Comparison of ENCODE assay signal across 7 cellular contexts in the genomic region with DNA sequence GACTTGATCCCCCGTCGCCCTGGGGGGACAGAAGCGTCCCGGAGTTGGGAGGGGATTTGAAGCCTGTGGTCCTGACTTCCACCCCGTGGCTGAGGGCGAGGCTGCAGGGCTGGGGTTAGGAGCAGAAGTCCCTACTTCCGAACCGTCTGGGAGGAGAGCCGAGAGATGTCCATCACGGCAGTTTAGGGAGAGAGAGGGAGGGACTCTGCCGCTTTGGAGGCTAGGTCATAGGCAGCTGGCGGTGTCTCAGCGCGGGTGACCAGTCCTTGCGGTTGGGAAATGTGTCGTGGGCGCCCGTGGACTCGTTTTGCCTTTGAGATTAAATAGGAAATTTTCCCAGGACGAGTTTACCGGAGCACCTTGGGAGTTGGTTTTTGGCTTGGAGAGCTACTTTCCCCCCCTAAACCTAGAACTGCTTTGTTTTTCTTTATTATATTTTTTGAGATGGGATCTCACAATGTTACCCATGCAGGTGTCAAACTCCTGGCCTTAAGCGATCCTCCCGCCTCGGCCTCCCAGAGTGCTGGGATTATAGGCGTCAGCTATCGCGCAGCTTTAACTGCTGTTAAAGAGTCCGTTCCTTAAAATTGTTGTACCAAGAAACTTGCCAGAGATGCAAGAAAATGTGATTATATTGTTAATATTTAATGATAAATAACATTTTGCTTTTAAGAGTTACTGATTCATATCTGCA. TPM values are rescaled to one million over a fixed set of nuclear protein-coding genes. Genes with fewer than 3 reads are reported as not detected.
A peak's percentile ranks its signal among the peaks of the same experiment; 100 is the strongest.
DNase-seq lines count a peak whose midpoint lies in the region; ATAC-seq, FAIRE-seq and TF ChIP-seq lines count a peak whose summit lies in the region.
"Not testable (repeated sequence)": the region's sequence is repeated elsewhere in the genome, so short reads cannot be mapped to it uniquely, and the experiment has no call there.

No MANE protein-coding gene starts in this region.

- peak in 1 of 3 donors; percentile 12 for TF ChIP-seq CTCF in ovary (IDR thresholded peaks at IDR 0.05)

- peak; percentile 11 for ATAC-seq in HG02938 (IDR thresholded peaks at IDR 0.05; ENCODE audit: unreplicated experiment)
- peak; percentile 4 for ATAC-seq in activated CD8-positive, alpha-beta T cell treated with anti-CD3 and anti-CD28 coated beads, Interleukin-2, amount 10 ng/mL, durations not matched to agents 7 days and 5 days

- peak; percentile 50 for FAIRE-seq in GM12891 (lab: Jason Lieb, UNC)

- intact Hi-C loops in ovary (cut with DNase I) = not testable (repeated sequence)

- H3K9me3 ChIP-seq in iPS-20b (ENCODE audit: insufficient read depth, low read depth, low read length); ovary: not testable (repeated sequence)

- WGBS in ovary, 3 donors = 3 to 6% (median 5%) methylated on average over 28 of the region's 28 CpGs

- H3K4me3 ChIP-seq in iPS-20b (ENCODE audit: low read length) = peak overlapping the region; percentile 85
- H3K4me3 ChIP-seq in ovary = peak overlapping the region; percentile 76

- H3K27me3 Mint-ChIP-seq in activated CD8-positive, alpha-beta T cell treated with anti-CD3 and anti-CD28 coated beads, Interleukin-2, amount 10 ng/mL, durations not matched to agents 7 days and 5 days (ENCODE audit: low read depth) = not testable (repeated sequence)

- not testable (repeated sequence) for H3K4me1 ChIP-seq in iPS-20b (ENCODE audit: insufficient read depth, low read length); ovary (ENCODE audit: insufficient read depth)

- peaks cover 26% of the 10 kb centered on the region for H3K4me1 Mint-ChIP-seq in activated CD8-positive, alpha-beta T cell treated with anti-CD3 and anti-CD28 coated beads, Interleukin-2, amount 10 ng/mL, durations not matched to agents 7 days and 5 days (ENCODE audit: low read depth)

- DNase-seq in GM12891 (ENCODE audit: insufficient read length, low spot score); activated CD8-positive, alpha-beta T cell treated with anti-CD3 and anti-CD28 coated beads, Interleukin-2, amount 10 ng/mL, durations not matched to agents 7 days and 5 days: not testable (repeated sequence)
- DNase-seq in NCI-H526 treated with DMSO at 0.1 percent for 48 hours (lab: John Stamatoyannopoulos, UW) = peak; percentile 3
- DNase-seq in dermis microvascular lymphatic vessel endothelial cell (ENCODE audit: low read depth in 2 of 2) = peak; percentile 14 to 49
- DNase-seq in ovary = peak in 2 of 5 donors; percentile 44 to 55

- peak overlapping the region; percentile 92 for H3K27ac Mint-ChIP-seq in activated CD8-positive, alpha-beta T cell treated with anti-CD3 and anti-CD28 coated beads, Interleukin-2, amount 10 ng/mL, durations not matched to agents 7 days and 5 days

- POLR2A ChIA-PET in activated CD8-positive, alpha-beta T cell treated with anti-CD3 and anti-CD28 coated beads, Interleukin-2, amount 10 ng/mL, durations not matched to agents 7 days and 5 days (lab: Charles Lee) = interaction anchor here (0.6 to 2.4 kb wide), 6 partner anchors 13 to 189 kb away, joined by 3 to 14 read pairs (median 6); a partner anchor contains a TSS

- not testable (repeated sequence) for H3K27me3 ChIP-seq in iPS-20b (ENCODE audit: insufficient read depth, low read length); ovary

- H3K36me3 ChIP-seq in iPS-20b (ENCODE audit: insufficient read depth, low read depth, low read length); ovary: not testable (repeated sequence)

- not testable (repeated sequence) for H3K9me3 Mint-ChIP-seq in activated CD8-positive, alpha-beta T cell treated with anti-CD3 and anti-CD28 coated beads, Interleukin-2, amount 10 ng/mL, durations not matched to agents 7 days and 5 days (ENCODE audit: insufficient read depth)

- CTCF ChIA-PET in activated CD8-positive, alpha-beta T cell treated with anti-CD3 and anti-CD28 coated beads, Interleukin-2, amount 10 ng/mL, durations not matched to agents 7 days and 5 days (lab: Charles Lee) = interaction anchor here (1.2 to 1.3 kb wide), 3 partner anchors 12 to 1276 kb away, joined by 3 to 4 read pairs (median 3); no protein-coding TSS in a partner anchor

- TF ChIP-seq POLR2A in GM12891 (IDR thresholded peaks at IDR 0.05; ENCODE audit: low read depth, low read length); ovary (IDR thresholded peaks at IDR 0.05): not testable (repeated sequence)

- TF ChIP-seq EP300 in ovary (IDR thresholded peaks at IDR 0.05) = not testable (repeated sequence)

- H3K36me3 Mint-ChIP-seq in activated CD8-positive, alpha-beta T cell treated with anti-CD3 and anti-CD28 coated beads, Interleukin-2, amount 10 ng/mL, durations not matched to agents 7 days and 5 days (ENCODE audit: low read depth) = not testable (repeated sequence)

- H3K27ac ChIP-seq in iPS-20b (ENCODE audit: low read length) (peak overlapping the region; percentile 74), ovary (peak overlapping the region; percentile 85 to 95)

- H3K9ac ChIP-seq in iPS-20b (ENCODE audit: low read depth, low read length) = peak overlapping the region; percentile 85

- H3K4me3 Mint-ChIP-seq in activated CD8-positive, alpha-beta T cell treated with anti-CD3 and anti-CD28 coated beads, Interleukin-2, amount 10 ng/mL, durations not matched to agents 7 days and 5 days = peak overlapping the region; percentile 98

RNA-seq across cellular contexts. Expression of a gene that starts 26.6 kb away (rescaled TPM):
- polyA plus RNA-seq in GM12891 (2012; ENCODE audit: low read depth, missing spikeins) = 3.5 TPM
- 10 to 100 TPM; 31.1 to 32.6 TPM for total RNA-seq in activated CD8-positive, alpha-beta T cell treated with anti-CD3 and anti-CD28 coated beads, Interleukin-2, amount 10 ng/mL, durations not matched to agents 7 days and 5 days
- total RNA-seq in dermis microvascular lymphatic vessel endothelial cell (3.7 and 6.8 TPM in 2 replicates), ovary (10 to 100 TPM; 15.6 to 28.5 (median 22.0) TPM)
- 10 to 100 TPM; 13.4 to 25.8 TPM for polyA plus RNA-seq in ovary
